8 cellular contexts compared by ENCODE assay signal in genomic region chr16:88810868-88811599, GRCh38. TPM values are rescaled to one million over a fixed set of nuclear protein-coding genes. Genes with fewer than 3 reads are reported as not detected.
DNase-seq lines count a peak whose midpoint lies in the region; ATAC-seq and TF ChIP-seq lines count a peak whose summit lies in the region.

No MANE protein-coding gene starts in this region.

- intact Hi-C loops in colonic mucosa (cut with DNase I), result loop anchor here (5.0 kb wide), 1 partner anchor 46 kb away; the partner anchor contains the start of genes GALNS and TRAPPC2L

- no peaks in the 10 kb centered on the region for H3K36me3 ChIP-seq in colonic mucosa

- DNase-seq in A172 (ENCODE audit: low spot score) (peak; percentile 72), NCI-H146 treated with DMSO at 0.1 percent for 48 hours (lab: John Stamatoyannopoulos, UW; ENCODE audit: unreplicated experiment) (peak; percentile 43), colonic mucosa (peak; percentile 83), left lobe of liver (ENCODE audit: low spot score) (peak; percentile 72)
- peak; percentile 46 for DNase-seq in activated CD4-positive, CD25-positive, alpha-beta regulatory T cell treated with anti-CD3 and anti-CD28 coated beads, Interleukin-2, amount 50 U/mL, for 16 hours (ENCODE audit: low read depth, low spot score)
- peak; percentile 72 for DNase-seq in stimulated activated CD4-positive, alpha-beta T cell treated with anti-CD3 and anti-CD28 coated beads, Interleukin-4, amount 100 ng/mL, for 1 hour

- peak overlapping the region; percentile 90 to 97 for H3K9ac ChIP-seq in colonic mucosa (ENCODE audit: low read depth in 2 of 2, low read length in 2 of 2)

- peak overlapping the region; percentile 75 for H3K4me3 ChIP-seq in colonic mucosa

- peaks cover 11% of the 10 kb centered on the region for H3K4me1 ChIP-seq in colonic mucosa

- H3K27me3 ChIP-seq in colonic mucosa, result no peaks in the 10 kb centered on the region

- peak overlapping the region; percentile 96 for H3K27ac ChIP-seq in colonic mucosa

- ATAC-seq in GM18499 (IDR thresholded peaks at IDR 0.05; ENCODE audit: insufficient read depth, unreplicated experiment), result peak; percentile 9
- peak; percentile 37 for ATAC-seq in HG02852 (IDR thresholded peaks at IDR 0.05; ENCODE audit: unreplicated experiment)
- peak; percentile 63 for ATAC-seq in left lobe of liver

- TF ChIP-seq CTCF in colonic mucosa (IDR thresholded peaks at IDR 0.05), result no peak

- H3K9me3 ChIP-seq in colonic mucosa, result no peaks in the 10 kb centered on the region

RNA-seq across cellular contexts. Expression of gene APRT, which starts 0.7 kb away (rescaled TPM):
- total RNA-seq in A172 (2014; rRNA removed; shearing (Covaris generic)), result 255 and 258 TPM in 2 replicates
- total RNA-seq in colonic mucosa (100 to 1,000 TPM; 103 to 273 TPM), left lobe of liver (68.9 TPM)

RNA-seq across cellular contexts. Expression of gene CDT1, which starts 7.4 kb away (rescaled TPM):
- total RNA-seq in A172 (2014; rRNA removed; shearing (Covaris generic)), result 29.3 and 39.2 TPM in 2 replicates
- total RNA-seq in colonic mucosa, result 10 to 100 TPM; 14.9 to 71.7 TPM
- total RNA-seq in left lobe of liver, result 0.50 TPM

RNA-seq across cellular contexts. Expression of gene PIEZO1, which starts 26.0 kb away (rescaled TPM):
- 186 and 226 TPM in 2 replicates for total RNA-seq in A172 (2014; rRNA removed; shearing (Covaris generic))
- total RNA-seq in colonic mucosa, result 100 to 1,000 TPM; 104 to 118 TPM
- 67.8 TPM for total RNA-seq in left lobe of liver

RNA-seq across cellular contexts. Expression of gene GALNS, which starts 45.7 kb away (rescaled TPM):
- total RNA-seq in A172 (2014; rRNA removed; shearing (Covaris generic)), result 25.8 and 34.3 TPM in 2 replicates
- total RNA-seq in colonic mucosa (10 to 100 TPM; 22.8 to 44.5 TPM), left lobe of liver (23.1 TPM)

RNA-seq across cellular contexts. Expression of gene TRAPPC2L, which starts 45.9 kb away (rescaled TPM):
- 52.9 and 78.8 TPM in 2 replicates for total RNA-seq in A172 (2014; rRNA removed; shearing (Covaris generic))
- total RNA-seq in colonic mucosa (10 to 100 TPM; 33.8 to 57.3 TPM), left lobe of liver (20.2 TPM)

Comparison
In these comparisons a context has a peak if more than half of its experiments do, and no peak if none do; other contexts are left out.
1. Peak in every context shown above with its lines: DNase-seq, ATAC-seq, H3K4me3 ChIP-seq and H3K27ac ChIP-seq.
2. ATAC-seq: peak in every context shown above with its lines; median percentile 63 in left lobe of liver; 37 in HG02852; 9 in GM18499.
3. RNA of gene CDT1, which starts 7.4 kb away (total RNA-seq): 14.9 to 71.7 TPM in colonic mucosa and 29.3 to 39.2 TPM in A172; 0.50 TPM in left lobe of liver (single experiment); every median in the first group is over 10 times any median in the second.